Comparison of ENCODE assay signal across 16 cellular contexts in the genomic region with DNA sequence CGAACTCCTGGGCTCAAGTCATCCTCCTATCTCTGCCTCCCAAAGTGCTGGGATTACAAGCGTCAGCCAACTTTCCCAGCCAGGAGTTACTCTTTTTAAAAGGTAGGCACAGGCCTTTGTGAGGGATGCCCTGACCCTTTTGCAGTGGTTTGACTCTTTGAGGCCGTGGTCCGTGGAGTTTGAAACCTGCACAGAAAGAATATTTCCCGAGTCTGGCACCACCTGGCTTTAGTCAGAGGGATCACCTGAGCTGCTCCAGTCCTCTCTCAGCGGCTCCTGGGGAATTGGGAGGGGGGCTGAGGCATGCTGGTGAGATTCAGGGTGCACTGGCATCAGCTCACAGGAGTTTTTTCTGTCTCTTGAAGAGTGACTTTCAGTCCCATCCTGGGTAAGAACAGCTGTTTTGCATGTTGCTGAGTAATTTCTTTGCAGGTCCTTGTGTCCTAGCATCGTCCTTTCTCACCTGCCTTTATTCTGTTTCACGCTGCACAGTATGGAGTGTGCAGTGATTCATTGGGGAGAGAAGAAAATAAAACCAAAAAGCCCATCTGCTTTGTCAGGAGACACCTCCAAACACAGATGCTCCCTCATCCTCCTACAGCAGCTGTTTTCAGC.
DNase-seq lines count a peak whose midpoint lies in the region; ATAC-seq and TF ChIP-seq lines count a peak whose summit lies in the region.
"Had no signal": no experiment of that assay in that cellular context is flagged by ENCODE, and none has a peak within 500 bp of the region (broad histone marks: within the 10 kb centered on the region; RNA-seq: fewer than 3 reads in every experiment).

No MANE protein-coding gene starts in this region.

- H3K9me3 ChIP-seq in DND-41 (ENCODE audit: insufficient read depth, low read length, severe bottlenecking) (no peaks in the 10 kb centered on the region), esophagus muscularis mucosa (peaks cover 0 to 6% (median 0%) of the 10 kb centered on the region in 4 donors)
- H3K9me3 ChIP-seq: BLaER1, mucosa of descending colon had no signal

- peak; percentile 7 for TF ChIP-seq CTCF in DND-41 (IDR thresholded peaks at IDR 0.05; ENCODE audit: borderline replicate concordance, extremely low read depth, low read length, poor library complexity, severe bottlenecking)
- no peak for TF ChIP-seq CTCF in esophagus muscularis mucosa (IDR thresholded peaks at IDR 0.05)

- H3K27ac ChIP-seq in DND-41 (ENCODE audit: low read length), result no peak overlapping the region
- H3K27ac ChIP-seq in esophagus muscularis mucosa (replicated peaks in 1 of 4), result no peak overlapping the region
- H3K27ac ChIP-seq: BLaER1 had no signal

- H2AFZ ChIP-seq in DND-41 (ENCODE audit: low read depth, low read length), result no peak overlapping the region

- H3K27me3 ChIP-seq in DND-41 (ENCODE audit: insufficient read depth, low read length, poor library complexity) (no peaks in the 10 kb centered on the region), esophagus muscularis mucosa (no peaks in the 10 kb centered on the region)
- H3K27me3 ChIP-seq: BLaER1 had no signal

- intact Hi-C loops in esophagus muscularis mucosa (cut with DNase I), result no loop called here

- no peak for TF ChIP-seq EP300 in esophagus muscularis mucosa (IDR thresholded peaks at IDR 0.05)

- no peaks in the 10 kb centered on the region for H3K79me2 ChIP-seq in DND-41 (ENCODE audit: insufficient read depth, low read length)

- H3K4me2 ChIP-seq in DND-41 (ENCODE audit: insufficient read depth, low read length), result no peak overlapping the region
- H3K4me2 ChIP-seq: BLaER1 had no signal

- H3K4me3 ChIP-seq in DND-41 (ENCODE audit: low read depth in 1 of 2, low read length in 2 of 2), result no peak overlapping the region
- no peak overlapping the region for H3K4me3 ChIP-seq in esophagus muscularis mucosa
- H3K4me3 ChIP-seq: BLaER1, K562, mucosa of descending colon had no signal

- TF ChIP-seq POLR2A in esophagus muscularis mucosa (IDR thresholded peaks at IDR 0.05; ENCODE audit: low read depth), result no peak

- WGBS in esophagus muscularis mucosa, result 85% methylated on average over 8 of the region's 8 CpGs

- no peaks in the 10 kb centered on the region for H3K36me3 ChIP-seq in DND-41 (ENCODE audit: insufficient read depth, low read length)
- H3K36me3 ChIP-seq in esophagus muscularis mucosa, result no peaks in the 10 kb centered on the region
- H3K36me3 ChIP-seq: BLaER1 had no signal

- no peak overlapping the region for H3K9ac ChIP-seq in DND-41 (ENCODE audit: low read depth, low read length)
- H3K9ac ChIP-seq: BLaER1 had no signal

- ATAC-seq in DND-41 (ENCODE audit: insufficient read depth, low read depth) (no peak), HG02870 (IDR thresholded peaks at IDR 0.05; ENCODE audit: unreplicated experiment) (peak; percentile 50), HG02852 (IDR thresholded peaks at IDR 0.05; ENCODE audit: unreplicated experiment) (no peak), HG03139 (IDR thresholded peaks at IDR 0.05; ENCODE audit: unreplicated experiment) (no peak)
- ATAC-seq: K562, mucosa of descending colon had no signal

- no peaks in the 10 kb centered on the region for H4K20me1 ChIP-seq in DND-41 (ENCODE audit: insufficient read depth, low read length)
- H4K20me1 ChIP-seq: BLaER1 had no signal

- peaks cover 28% of the 10 kb centered on the region for H3K4me1 ChIP-seq in DND-41 (ENCODE audit: insufficient read depth, low read length)
- peaks cover 0 to 38% (median 16%) of the 10 kb centered on the region in 4 donors for H3K4me1 ChIP-seq in esophagus muscularis mucosa

- DNase-seq in NCI-H146 (lab: John Stamatoyannopoulos, UW) (peak; percentile 28), NCI-H146 treated with DMSO at 0.1 percent for 48 hours (lab: John Stamatoyannopoulos, UW; ENCODE audit: unreplicated experiment) (no peak), DND-41 (no peak), esophagus muscularis mucosa (ENCODE audit: extremely low spot score) (peak; percentile 42), C1 segment of cervical spinal cord (lab: John Stamatoyannopoulos, UW) (no peak)
- DNase-seq: cortex of kidney, DMS79, foreskin melanocyte, mucosa of descending colon, NCI-H2227 treated with DMSO at 0.1 percent for 48 hours, occipital lobe had no signal

Comparison
In these comparisons a context has a peak if more than half of its experiments do, and no peak if none do; other contexts are left out.
1. DNase-seq: peak in NCI-H146 (single experiment) and esophagus muscularis mucosa (single experiment); none in NCI-H146 treated with DMSO at 0.1 percent for 48 hours (single experiment), DND-41 (single experiment) and C1 segment of cervical spinal cord (0 of 14).